28 cellular contexts compared by ENCODE assay signal in genomic region chr9:73053543-73053942, GRCh38.
"Had no signal": no experiment of that assay in that cellular context is flagged by ENCODE, and none has a peak within 500 bp of the region (broad histone marks: within the 10 kb centered on the region; RNA-seq: fewer than 3 reads in every experiment).

No MANE protein-coding gene starts in this region.

- H3K27ac ChIP-seq: brain microvascular endothelial cell, colonic mucosa had no signal

- H3K4me3 ChIP-seq: colonic mucosa had no signal

- H3K9me3 ChIP-seq: colonic mucosa had no signal

- H3K4me1 ChIP-seq: colonic mucosa had no signal

- FAIRE-seq: astrocyte, bronchial epithelial cell, frontal cortex had no signal

- H3K27me3 ChIP-seq: brain microvascular endothelial cell, colonic mucosa had no signal

- H3K36me3 ChIP-seq: brain microvascular endothelial cell, colonic mucosa had no signal

- ATAC-seq: activated CD4-positive, alpha-beta T cell treated with anti-CD3 and anti-CD28 coated beads for 36 hours; activated CD8-positive, alpha-beta memory T cell treated with anti-CD3 and anti-CD28 coated beads, Interleukin-2, amount 10 ng/mL, durations not matched to agents 7 days and 5 days; activated CD8-positive, alpha-beta T cell treated with anti-CD3 and anti-CD28 coated beads, Interleukin-2, amount 10 ng/mL, durations not matched to agents 7 days and 5 days; activated naive CD4-positive, alpha-beta T cell treated with anti-CD3 and anti-CD28 coated beads, Interleukin-2, amount 50 U/mL, for 72 hours; esophagus mucosa; T-helper 17 cell had no signal

- DNase-seq: activated CD4-positive, alpha-beta memory T cell treated with anti-CD3 and anti-CD28 coated beads for 36 hours; activated CD4-positive, alpha-beta T cell treated with anti-CD3 and anti-CD28 coated beads for 36 hours; activated CD4-positive, alpha-beta T cell treated with anti-CD3 and anti-CD28 coated beads, Interleukin-2, amount 10 ng/mL, durations not matched to agents 24 days and 14 days; activated CD4-positive, CD25-positive, alpha-beta regulatory T cell; activated CD4-positive, CD25-positive, alpha-beta regulatory T cell treated with anti-CD3 and anti-CD28 coated beads, Interleukin-2, amount 50 U/mL, for 72 hours; activated CD8-positive, alpha-beta memory T cell treated with anti-CD3 and anti-CD28 coated beads, Interleukin-2, amount 10 ng/mL, durations not matched to agents 7 days and 5 days; activated CD8-positive, alpha-beta memory T cell treated with anti-CD3 and anti-CD28 coated beads, Interleukin-2, amount 50 U/mL, for 4 hours; activated CD8-positive, alpha-beta T cell treated with anti-CD3 and anti-CD28 coated beads, Interleukin-2, amount 10 ng/mL, durations not matched to agents 7 days and 5 days; activated effector memory CD4-positive, alpha-beta T cell treated with anti-CD3 and anti-CD28 coated beads, Interleukin-2, amount 50 U/mL, for 16 hours; activated naive CD4-positive, alpha-beta T cell; activated naive CD4-positive, alpha-beta T cell treated with anti-CD3 and anti-CD28 coated beads, Interleukin-2, amount 10 ng/mL, durations not matched to agents 7 days and 5 days; activated naive CD8-positive, alpha-beta T cell treated with anti-CD3 and anti-CD28 coated beads, Interleukin-2, amount 10 ng/mL, durations not matched to agents 7 days and 5 days; activated T-cell treated with anti-CD3 and anti-CD28 coated beads, Interleukin-2, amount 50 U/mL, for 1 hour; activated T-cell treated with anti-CD3 and anti-CD28 coated beads, Interleukin-2, amount 50 U/mL, for 48 hours; brain microvascular endothelial cell; cerebellar nuclear complex; colonic mucosa; effector CD8-positive, alpha-beta T cell; endodermal cell; foreskin fibroblast; head of caudate nucleus; T-helper 1 cell; T-helper 17 cell had no signal
